In genomic region chr10:11089272-11089671, GRCh38 we compare ENCODE assay signal across 28 cellular contexts.
"Had no signal": no experiment of that assay in that cellular context is flagged by ENCODE, and none has a peak within 500 bp of the region (broad histone marks: within the 10 kb centered on the region; RNA-seq: fewer than 3 reads in every experiment).

No MANE protein-coding gene starts in this region.

- H3K4me3 Mint-ChIP-seq: activated CD8-positive, alpha-beta T cell treated with anti-CD3 and anti-CD28 coated beads for 36 hours; activated naive CD4-positive, alpha-beta T cell treated with anti-CD3 and anti-CD28 coated beads, Interleukin-2, amount 10 ng/mL, durations not matched to agents 7 days and 5 days; activated naive CD8-positive, alpha-beta T cell treated with anti-CD3 and anti-CD28 coated beads, Interleukin-2, amount 10 ng/mL, durations not matched to agents 7 days and 5 days; activated T-cell treated with anti-CD3 and anti-CD28 coated beads, Interleukin-2, amount 50 U/mL, for 72 hours; brain; central memory CD8-positive, alpha-beta T cell; dendritic cell treated with granulocyte-macrophage colony-stimulating factor and Interleukin-4, amounts not matched to agents 40 ng/mL and 50 ng/mL, for 4 days; endodermal cell; T-helper 17 cell; T-helper 2 cell treated with Interferon-gamma antibody and Interleukin-4, amounts not matched to agents 5 μg/mL and 100 μg/mL, for 36 hours had no signal

- H3K36me3 Mint-ChIP-seq: activated naive CD4-positive, alpha-beta T cell treated with anti-CD3 and anti-CD28 coated beads, Interleukin-2, amount 50 U/mL, for 72 hours had no signal

- DNase-seq: activated CD4-positive, alpha-beta T cell treated with anti-CD3 and anti-CD28 coated beads for 4 hours; activated CD4-positive, alpha-beta T cell treated with anti-CD3 and anti-CD28 coated beads, Interleukin-2, amount 50 U/mL, for 1 hour; activated CD4-positive, alpha-beta T cell treated with anti-CD3 and anti-CD28 coated beads, Interleukin-2, amount 50 U/mL, for 48 hours; activated CD4-positive, CD25-positive, alpha-beta regulatory T cell; activated CD4-positive, CD25-positive, alpha-beta regulatory T cell treated with anti-CD3 and anti-CD28 coated beads, Interleukin-2, amount 50 U/mL, for 72 hours; activated CD8-positive, alpha-beta memory T cell treated with anti-CD3 and anti-CD28 coated beads for 24 hours; activated CD8-positive, alpha-beta T cell treated with anti-CD3 and anti-CD28 coated beads for 36 hours; activated gamma-delta T cell; activated naive CD4-positive, alpha-beta T cell; activated naive CD4-positive, alpha-beta T cell treated with anti-CD3 and anti-CD28 coated beads, Interleukin-2, amount 10 ng/mL, durations not matched to agents 7 days and 5 days; activated naive CD8-positive, alpha-beta T cell treated with anti-CD3 and anti-CD28 coated beads, Interleukin-2, amount 10 ng/mL, durations not matched to agents 7 days and 5 days; activated T-cell treated with anti-CD3 and anti-CD28 coated beads, Interleukin-2, amount 50 U/mL, for 72 hours; effector memory CD4-positive, alpha-beta T cell; endodermal cell; foreskin fibroblast; T-helper 17 cell; T1000 had no signal

- H3K4me3 ChIP-seq: ascending aorta, breast epithelium, cardiac muscle cell, coronary artery, dorsolateral prefrontal cortex had no signal

- H3K27me3 ChIP-seq: ascending aorta, breast epithelium, cardiac muscle cell, dorsolateral prefrontal cortex had no signal

- H3K27ac ChIP-seq: ascending aorta, breast epithelium, cardiac muscle cell, coronary artery had no signal

- H3K4me1 Mint-ChIP-seq: activated naive CD4-positive, alpha-beta T cell treated with anti-CD3 and anti-CD28 coated beads, Interleukin-2, amount 10 ng/mL, durations not matched to agents 7 days and 5 days; activated naive CD8-positive, alpha-beta T cell treated with anti-CD3 and anti-CD28 coated beads, Interleukin-2, amount 10 ng/mL, durations not matched to agents 7 days and 5 days; central memory CD8-positive, alpha-beta T cell had no signal

- H3K4me1 ChIP-seq: ascending aorta, breast epithelium had no signal

- H3K27me3 Mint-ChIP-seq: activated CD8-positive, alpha-beta T cell treated with anti-CD3 and anti-CD28 coated beads for 36 hours; activated naive CD4-positive, alpha-beta T cell treated with anti-CD3 and anti-CD28 coated beads, Interleukin-2, amount 10 ng/mL, durations not matched to agents 7 days and 5 days; activated naive CD8-positive, alpha-beta T cell treated with anti-CD3 and anti-CD28 coated beads, Interleukin-2, amount 10 ng/mL, durations not matched to agents 7 days and 5 days; brain; central memory CD8-positive, alpha-beta T cell; dendritic cell treated with granulocyte-macrophage colony-stimulating factor and Interleukin-4, amounts not matched to agents 40 ng/mL and 50 ng/mL, for 4 days; T-helper 17 cell had no signal

- H3K9me3 ChIP-seq: ascending aorta, breast epithelium had no signal

- H3K9me3 Mint-ChIP-seq: activated CD8-positive, alpha-beta T cell treated with anti-CD3 and anti-CD28 coated beads for 36 hours; activated naive CD4-positive, alpha-beta T cell treated with anti-CD3 and anti-CD28 coated beads, Interleukin-2, amount 10 ng/mL, durations not matched to agents 7 days and 5 days; activated naive CD4-positive, alpha-beta T cell treated with anti-CD3 and anti-CD28 coated beads, Interleukin-2, amount 50 U/mL, for 72 hours; activated naive CD8-positive, alpha-beta T cell treated with anti-CD3 and anti-CD28 coated beads, Interleukin-2, amount 10 ng/mL, durations not matched to agents 7 days and 5 days; activated T-cell treated with anti-CD3 and anti-CD28 coated beads, Interleukin-2, amount 50 U/mL, for 72 hours; brain; central memory CD8-positive, alpha-beta T cell; dendritic cell treated with granulocyte-macrophage colony-stimulating factor and Interleukin-4, amounts not matched to agents 40 ng/mL and 50 ng/mL, for 4 days; endodermal cell; T-helper 2 cell treated with Interferon-gamma antibody and Interleukin-4, amounts not matched to agents 5 μg/mL and 100 μg/mL, for 36 hours had no signal

- H3K36me3 ChIP-seq: ascending aorta, breast epithelium, cardiac muscle cell had no signal

- ATAC-seq: activated CD8-positive, alpha-beta T cell treated with anti-CD3 and anti-CD28 coated beads for 36 hours; esophagus mucosa; T-helper 17 cell had no signal
